In genomic region chr3:32956750-32957570, GRCh38 we compare ENCODE assay signal across 25 cellular contexts. TPM values are rescaled to one million over a fixed set of nuclear protein-coding genes. Genes with fewer than 3 reads are reported as not detected.
DNase-seq lines count a peak whose midpoint lies in the region; ATAC-seq and TF ChIP-seq lines count a peak whose summit lies in the region.
"Had no signal": no experiment of that assay in that cellular context is flagged by ENCODE, and none has a peak within 500 bp of the region (broad histone marks: within the 10 kb centered on the region; RNA-seq: fewer than 3 reads in every experiment).

No MANE protein-coding gene starts in this region.

- no peak for ATAC-seq in HG03439 (IDR thresholded peaks at IDR 0.05; ENCODE audit: unreplicated experiment)
- ATAC-seq: activated CD8-positive, alpha-beta T cell treated with anti-CD3 and anti-CD28 coated beads, Interleukin-2, amount 10 ng/mL, durations not matched to agents 7 days and 5 days; lower lobe of right lung; sciatic nerve; stimulated activated naive CD8-positive, alpha-beta T cell treated with anti-CD3 and anti-CD28 coated beads, Interleukin-15, amount 100 ng/mL, for 72 hours; upper lobe of right lung had no signal

- peak overlapping the region; percentile 77 for H3K4me3 Mint-ChIP-seq in activated T-helper 2 cell treated with anti-CD3 and anti-CD28 coated beads, Interferon-gamma antibody, Interleukin-2, Interleukin-4, amounts not matched to agents 10 μg/mL and 5 μg/mL and 100 μg/mL, durations not matched to agents 14 hours and 24 hours and 36 hours (ENCODE audit: low read depth)
- H3K4me3 Mint-ChIP-seq: activated CD8-positive, alpha-beta T cell treated with anti-CD3 and anti-CD28 coated beads, Interleukin-2, amount 10 ng/mL, durations not matched to agents 7 days and 5 days; brain; immature natural killer cell; stimulated activated naive CD8-positive, alpha-beta T cell treated with anti-CD3 and anti-CD28 coated beads, Interleukin-15, amount 100 ng/mL, for 72 hours had no signal

- no peak overlapping the region for H3K4me3 ChIP-seq in AG10803 (ENCODE audit: low read length)
- H3K4me3 ChIP-seq: coronary artery, lower lobe of right lung, upper lobe of right lung had no signal

- H3K27me3 Mint-ChIP-seq in activated T-helper 2 cell treated with anti-CD3 and anti-CD28 coated beads, Interferon-gamma antibody, Interleukin-2, Interleukin-4, amounts not matched to agents 10 μg/mL and 5 μg/mL and 100 μg/mL, durations not matched to agents 14 hours and 24 hours and 36 hours (ENCODE audit: low read depth): no peaks in the 10 kb centered on the region
- H3K27me3 Mint-ChIP-seq: brain; stimulated activated naive CD8-positive, alpha-beta T cell treated with anti-CD3 and anti-CD28 coated beads, Interleukin-15, amount 100 ng/mL, for 72 hours had no signal

- H3K4me1 Mint-ChIP-seq in activated T-helper 2 cell treated with anti-CD3 and anti-CD28 coated beads, Interferon-gamma antibody, Interleukin-2, Interleukin-4, amounts not matched to agents 10 μg/mL and 5 μg/mL and 100 μg/mL, durations not matched to agents 14 hours and 24 hours and 36 hours (ENCODE audit: low read depth): peaks cover 63% of the 10 kb centered on the region
- H3K4me1 Mint-ChIP-seq: brain, immature natural killer cell had no signal

- TF ChIP-seq CTCF in AG10803 (conservative IDR thresholded peaks at IDR 0.05; ENCODE audit: low read length): no peak

- intact Hi-C loops in activated T-helper 2 cell treated with anti-CD3 and anti-CD28 coated beads, Interferon-gamma antibody, Interleukin-2, Interleukin-4, amounts not matched to agents 10 μg/mL and 5 μg/mL and 100 μg/mL, durations not matched to agents 14 hours and 24 hours and 36 hours (cut with micrococcal nuclease): no loop called here

- H3K9me3 Mint-ChIP-seq in activated T-helper 2 cell treated with anti-CD3 and anti-CD28 coated beads, Interferon-gamma antibody, Interleukin-2, Interleukin-4, amounts not matched to agents 10 μg/mL and 5 μg/mL and 100 μg/mL, durations not matched to agents 14 hours and 24 hours and 36 hours: no peaks in the 10 kb centered on the region
- H3K9me3 Mint-ChIP-seq: brain; immature natural killer cell; stimulated activated naive CD8-positive, alpha-beta T cell treated with anti-CD3 and anti-CD28 coated beads, Interleukin-15, amount 100 ng/mL, for 72 hours had no signal

- peak; percentile 12 for DNase-seq in AG10803 (ENCODE audit: low read depth)
- peak; percentile 52 for DNase-seq in EH (ENCODE audit: low read depth)
- no peak for DNase-seq in activated T-helper 2 cell treated with anti-CD3 and anti-CD28 coated beads, Interferon-gamma antibody, Interleukin-2, Interleukin-4, amounts not matched to agents 10 μg/mL and 5 μg/mL and 100 μg/mL, durations not matched to agents 14 hours and 24 hours and 36 hours (ENCODE audit: low spot score)
- peak; percentile 29 for DNase-seq in fibroblast of peridontal ligament (ENCODE audit: extremely low read depth)
- DNase-seq in activated CD4-positive, CD25-positive, alpha-beta regulatory T cell (lab: John Stamatoyannopoulos, UW): no peak
- DNase-seq in NCI-H1105 treated with DMSO at 0.1 percent for 48 hours (lab: John Stamatoyannopoulos, UW): no peak
- DNase-seq: activated CD8-positive, alpha-beta T cell treated with anti-CD3 and anti-CD28 coated beads, Interleukin-2, amount 10 ng/mL, durations not matched to agents 7 days and 5 days; activated naive CD4-positive, alpha-beta T cell treated with Interleukin-2 at 50 U/mL for 16 hours; H7; head of caudate nucleus; immature natural killer cell; lower lobe of right lung; NCI-H1092; NCI-H2081 treated with DMSO at 0.1 percent for 48 hours; NCI-H510A; stimulated activated naive CD8-positive, alpha-beta T cell treated with anti-CD3 and anti-CD28 coated beads, Interleukin-15, amount 100 ng/mL, for 72 hours; SW 1271; upper lobe of right lung had no signal

- H3K36me3 Mint-ChIP-seq in activated T-helper 2 cell treated with anti-CD3 and anti-CD28 coated beads, Interferon-gamma antibody, Interleukin-2, Interleukin-4, amounts not matched to agents 10 μg/mL and 5 μg/mL and 100 μg/mL, durations not matched to agents 14 hours and 24 hours and 36 hours (ENCODE audit: low read depth): peaks cover 81% of the 10 kb centered on the region
- H3K36me3 Mint-ChIP-seq: brain, immature natural killer cell had no signal

- peak overlapping the region; percentile 81 for H3K27ac Mint-ChIP-seq in activated T-helper 2 cell treated with anti-CD3 and anti-CD28 coated beads, Interferon-gamma antibody, Interleukin-2, Interleukin-4, amounts not matched to agents 10 μg/mL and 5 μg/mL and 100 μg/mL, durations not matched to agents 14 hours and 24 hours and 36 hours
- H3K27ac Mint-ChIP-seq: activated CD8-positive, alpha-beta T cell treated with anti-CD3 and anti-CD28 coated beads, Interleukin-2, amount 10 ng/mL, durations not matched to agents 7 days and 5 days; immature natural killer cell; stimulated activated naive CD8-positive, alpha-beta T cell treated with anti-CD3 and anti-CD28 coated beads, Interleukin-15, amount 100 ng/mL, for 72 hours had no signal

RNA-seq across cellular contexts. Expression of gene CCR4, which starts 5.5 kb away (rescaled TPM):
- total RNA-seq in activated T-helper 2 cell treated with anti-CD3 and anti-CD28 coated beads, Interferon-gamma antibody, Interleukin-2, Interleukin-4, amounts not matched to agents 10 μg/mL and 5 μg/mL and 100 μg/mL, durations not matched to agents 14 hours and 24 hours and 36 hours: 237 and 241 TPM in 2 replicates
- total RNA-seq: endothelial cell of umbilical vein, H7, myocyte, osteocyte had no signal

Comparison
In these comparisons a context has a peak if more than half of its experiments do, and no peak if none do; other contexts are left out.
1. DNase-seq: peak in AG10803 (single experiment), EH (single experiment) and fibroblast of peridontal ligament (single experiment); none in activated T-helper 2 cell treated with anti-CD3 and anti-CD28 coated beads, Interferon-gamma antibody, Interleukin-2, Interleukin-4, amounts not matched to agents 10 μg/mL and 5 μg/mL and 100 μg/mL, durations not matched to agents 14 hours and 24 hours and 36 hours (single experiment), activated CD4-positive, CD25-positive, alpha-beta regulatory T cell (0 of 4) and NCI-H1105 treated with DMSO at 0.1 percent for 48 hours (single experiment).